10 cellular contexts compared by ENCODE assay signal in genomic region chr2:45637440-45637839, GRCh38. TPM values are rescaled to one million over a fixed set of nuclear protein-coding genes. Genes with fewer than 3 reads are reported as not detected.
DNase-seq lines count a peak whose midpoint lies in the region; ATAC-seq and TF ChIP-seq lines count a peak whose summit lies in the region.
"Had no signal": no experiment of that assay in that cellular context is flagged by ENCODE, and none has a peak within 500 bp of the region (broad histone marks: within the 10 kb centered on the region; RNA-seq: fewer than 3 reads in every experiment).

No MANE protein-coding gene starts in this region.

- no peak for TF ChIP-seq CTCF in MM.1S (IDR thresholded peaks at IDR 0.05; ENCODE audit: low read length)
- TF ChIP-seq CTCF in progenitor cell of endocrine pancreas (IDR thresholded peaks at IDR 0.05; ENCODE audit: unreplicated experiment): no peak

- H3K36me3 Mint-ChIP-seq in effector memory CD8-positive, alpha-beta T cell (ENCODE audit: insufficient read depth): no peaks in the 10 kb centered on the region
- no peaks in the 10 kb centered on the region for H3K36me3 Mint-ChIP-seq in progenitor cell of endocrine pancreas (ENCODE audit: insufficient read depth)

- H3K9me3 Mint-ChIP-seq in effector memory CD8-positive, alpha-beta T cell: no peaks in the 10 kb centered on the region
- H3K9me3 Mint-ChIP-seq in progenitor cell of endocrine pancreas (ENCODE audit: low read depth): no peaks in the 10 kb centered on the region

- peaks cover 65 to 80% of the 10 kb centered on the region in 2 donors for H3K27me3 Mint-ChIP-seq in effector memory CD8-positive, alpha-beta T cell
- peaks cover 39% of the 10 kb centered on the region for H3K27me3 Mint-ChIP-seq in progenitor cell of endocrine pancreas

- H3K9ac ChIP-seq in MM.1S (ENCODE audit: low read length): no peak overlapping the region
- H3K9ac ChIP-seq: BLaER1 had no signal

- H3K9me3 ChIP-seq in MM.1S (replicated peaks; ENCODE audit: insufficient read depth, low read length): no peaks in the 10 kb centered on the region
- H3K9me3 ChIP-seq: BLaER1, esophagus squamous epithelium had no signal

- ATAC-seq in GM21447 (IDR thresholded peaks at IDR 0.05; ENCODE audit: unreplicated experiment) (peak; percentile 87), HG03439 (IDR thresholded peaks at IDR 0.05; ENCODE audit: unreplicated experiment) (no peak)
- ATAC-seq in effector memory CD8-positive, alpha-beta T cell (replicated peaks): peak; percentile 51

- no peak overlapping the region for H3K27ac ChIP-seq in MM.1S (ENCODE audit: low read length)
- H3K27ac ChIP-seq: BLaER1, esophagus squamous epithelium had no signal

- H3K27me3 ChIP-seq in MM.1S (replicated peaks; ENCODE audit: insufficient read depth, low read length): no peaks in the 10 kb centered on the region
- H3K27me3 ChIP-seq: BLaER1 had no signal

- H3K4me3 ChIP-seq in MM.1S (ENCODE audit: low read length): no peak overlapping the region
- H3K4me3 ChIP-seq: BLaER1, esophagus squamous epithelium had no signal

- no peak overlapping the region for H3K4me2 ChIP-seq in MM.1S (ENCODE audit: low read depth, low read length)
- H3K4me2 ChIP-seq: BLaER1 had no signal

- DNase-seq in AG20443 (ENCODE audit: low spot score) (peak; percentile 20), MM.1S (peak; percentile 18), progenitor cell of endocrine pancreas (ENCODE audit: low spot score, unreplicated experiment) (no peak), GM19238 (ENCODE audit: insufficient read length, low spot score) (no peak), NCI-H748 (lab: John Stamatoyannopoulos, UW; ENCODE audit: unreplicated experiment) (no peak)
- no peak for DNase-seq in effector memory CD8-positive, alpha-beta T cell
- DNase-seq: esophagus squamous epithelium had no signal

- H3F3A ChIP-seq in MM.1S (ENCODE audit: insufficient read depth, low read length): no peaks in the 10 kb centered on the region

- peaks cover 0 to 6% of the 10 kb centered on the region in 2 donors for H3K4me1 Mint-ChIP-seq in effector memory CD8-positive, alpha-beta T cell (ENCODE audit: low read depth in 2 of 2)
- H3K4me1 Mint-ChIP-seq in progenitor cell of endocrine pancreas (ENCODE audit: low read depth): no peaks in the 10 kb centered on the region

- H3K9me2 ChIP-seq in MM.1S (replicated peaks; ENCODE audit: insufficient read depth, low read length): no peaks in the 10 kb centered on the region

- no peaks in the 10 kb centered on the region for H3K79me2 ChIP-seq in MM.1S (ENCODE audit: low read length)

- H3K36me3 ChIP-seq in MM.1S (replicated peaks; ENCODE audit: insufficient read depth, low read length): no peaks in the 10 kb centered on the region
- H3K36me3 ChIP-seq: BLaER1, esophagus squamous epithelium had no signal

- H2AFZ ChIP-seq in MM.1S (ENCODE audit: low read length): no peak overlapping the region

- H3K27ac Mint-ChIP-seq in effector memory CD8-positive, alpha-beta T cell: no peak overlapping the region
- H3K27ac Mint-ChIP-seq in progenitor cell of endocrine pancreas: no peak overlapping the region

- H3K4me1 ChIP-seq in MM.1S (ENCODE audit: low read length): no peaks in the 10 kb centered on the region
- H3K4me1 ChIP-seq: BLaER1, esophagus squamous epithelium had no signal

- no peak overlapping the region for H3K4me3 Mint-ChIP-seq in effector memory CD8-positive, alpha-beta T cell
- no peak overlapping the region for H3K4me3 Mint-ChIP-seq in progenitor cell of endocrine pancreas (ENCODE audit: low read depth)

- no peaks in the 10 kb centered on the region for H4K20me1 ChIP-seq in MM.1S (ENCODE audit: insufficient read depth, low read length)
- H4K20me1 ChIP-seq: BLaER1 had no signal

RNA-seq across cellular contexts. Expression of gene PRKCE, which starts 14.0 kb away (rescaled TPM):
- 3.9 and 4.2 TPM in 2 replicates for total RNA-seq in progenitor cell of endocrine pancreas

RNA-seq across cellular contexts. Expression of gene SRBD1, which starts 26.4 kb away (rescaled TPM):
- 13.8 and 17.0 TPM in 2 replicates for total RNA-seq in progenitor cell of endocrine pancreas

Comparison
In these comparisons a context has a peak if more than half of its experiments do, and no peak if none do; other contexts are left out.
1. DNase-seq: peak in AG20443 (single experiment) and MM.1S (single experiment); none in effector memory CD8-positive, alpha-beta T cell (0 of 3), progenitor cell of endocrine pancreas (single experiment), GM19238 (single experiment) and NCI-H748 (single experiment).